ENCODE assay signal across 22 cellular contexts in the genomic region with DNA sequence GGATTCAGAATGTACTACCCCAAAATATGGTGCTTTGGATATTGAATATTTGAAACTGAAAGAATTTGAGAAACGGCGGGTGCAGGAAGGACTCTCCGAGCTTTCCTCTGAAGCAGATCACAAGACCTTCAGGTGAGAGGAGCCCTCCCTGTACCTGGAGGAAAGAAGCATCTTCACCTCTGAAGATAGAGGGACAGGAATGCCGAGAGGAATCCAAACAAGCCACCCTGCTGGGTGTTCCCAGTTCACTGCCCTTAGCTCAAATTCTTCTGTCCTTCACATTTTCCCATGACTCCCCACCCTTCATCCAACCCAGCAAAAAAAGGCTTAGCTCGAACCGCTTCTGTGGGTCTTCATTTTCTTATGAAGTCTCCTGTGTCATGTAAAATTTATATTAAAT. TPM values are rescaled to one million over a fixed set of nuclear protein-coding genes. Genes with fewer than 3 reads are reported as not detected.
A peak's percentile ranks its signal among the peaks of the same experiment; 100 is the strongest.
DNase-seq lines count a peak whose midpoint lies in the region; ATAC-seq and TF ChIP-seq lines count a peak whose summit lies in the region.
"Had no signal": no experiment of that assay in that cellular context is flagged by ENCODE, and none has a peak within 500 bp of the region (broad histone marks: within the 10 kb centered on the region; RNA-seq: fewer than 3 reads in every experiment).

No MANE protein-coding gene starts in this region.

- in situ Hi-C loops in Panc1 (cut with HindIII; ENCODE audit: low pct_unique_long_range_greater_than_20kb, low sequenced_read_pairs), result no loop called here

- no peak overlapping the region for H4K8ac ChIP-seq in mesendoderm (ENCODE audit: low read depth, low read length)

- H3K9me3 ChIP-seq in Panc1 (ENCODE audit: control insufficient read depth, insufficient read depth, low read depth, low read length), result no peaks in the 10 kb centered on the region
- peaks cover 8% of the 10 kb centered on the region for H3K9me3 ChIP-seq in endodermal cell (ENCODE audit: control insufficient read depth, low read length)
- H3K9me3 ChIP-seq in adrenal gland (replicated peaks in 1 of 3), result no peaks in the 10 kb centered on the region
- H3K9me3 ChIP-seq: A549, BE2C had no signal

- no peak for ATAC-seq in Panc1
- ATAC-seq: A549, HCT116 had no signal

- no peak overlapping the region for H4K5ac ChIP-seq in mesendoderm (ENCODE audit: low read length)

- peak overlapping the region; percentile 84 for H3K27ac ChIP-seq in Panc1 (ENCODE audit: low read length)
- no peak overlapping the region for H3K27ac ChIP-seq in endodermal cell (ENCODE audit: low read depth, low read length)
- no peak overlapping the region for H3K27ac ChIP-seq in mesendoderm (ENCODE audit: low read depth, low read length)
- H3K27ac ChIP-seq in adrenal gland, result no peak overlapping the region
- H3K27ac ChIP-seq: BLaER1 treated with 17β-estradiol and CSF1 and Interleukin-3, amounts not matched to agents 10 nM and 100 nM had no signal

- H3K4me3 ChIP-seq in Panc1 (ENCODE audit: low read depth in 2 of 2, low read length in 2 of 2), result no peak overlapping the region
- no peak overlapping the region for H3K4me3 ChIP-seq in endodermal cell (ENCODE audit: low read length)
- no peak overlapping the region for H3K4me3 ChIP-seq in mesendoderm (ENCODE audit: low read length)
- no peak overlapping the region for H3K4me3 ChIP-seq in adrenal gland
- H3K4me3 ChIP-seq: A549; BLaER1 treated with 17β-estradiol and CSF1 and Interleukin-3, amounts not matched to agents 10 nM and 100 nM had no signal

- H3K9ac ChIP-seq in endodermal cell (ENCODE audit: extremely low read depth, low read length, poor library complexity, severe bottlenecking) (no peak overlapping the region), mesendoderm (ENCODE audit: low read length) (no peak overlapping the region)
- H3K9ac ChIP-seq: BLaER1 treated with 17β-estradiol and CSF1 and Interleukin-3, amounts not matched to agents 10 nM and 100 nM had no signal

- CTCF ChIA-PET in Panc1 (lab: Charles Lee), result no interaction called here

- H3K36me3 Mint-ChIP-seq in endodermal cell (ENCODE audit: low read depth) (no peaks in the 10 kb centered on the region), glutamatergic neuron (ENCODE audit: unreplicated experiment) (no peaks in the 10 kb centered on the region)
- H3K36me3 Mint-ChIP-seq: CD8-positive, alpha-beta memory T cell had no signal

- no peak for TF ChIP-seq CTCF in Panc1 (IDR thresholded peaks at IDR 0.05)
- TF ChIP-seq CTCF in endodermal cell (conservative IDR thresholded peaks at IDR 0.05), result no peak
- no peak for TF ChIP-seq CTCF in adrenal gland (IDR thresholded peaks at IDR 0.05)
- no peak for TF ChIP-seq CTCF in glutamatergic neuron (IDR thresholded peaks at IDR 0.05; ENCODE audit: partially characterized antibody, unreplicated experiment)

- H3K27me3 Mint-ChIP-seq in endodermal cell (ENCODE audit: insufficient read depth) (peaks cover 3% of the 10 kb centered on the region), glutamatergic neuron (ENCODE audit: unreplicated experiment) (peaks cover 2% of the 10 kb centered on the region)

- DNase-seq in ELF-1 (ENCODE audit: low read depth, low spot score), result peak; percentile 34
- no peak for DNase-seq in Panc1 (ENCODE audit: low read depth, low spot score)
- peak; percentile 82 for DNase-seq in endodermal cell
- DNase-seq in mesendoderm, result peak; percentile 56
- DNase-seq in adrenal gland, result no peak
- no peak for DNase-seq in epidermal melanocyte (ENCODE audit: insufficient read length, low spot score)
- no peak for DNase-seq in glutamatergic neuron
- DNase-seq: 8988T; ACHN; AML-193; BE2C; CD4-positive, alpha-beta T cell; CD8-positive, alpha-beta memory T cell; DMS 273 treated with DMSO at 0.1 percent for 48 hours; DMS79; EL; GF-D8; H9 had no signal

- H3K36me3 ChIP-seq in Panc1 (ENCODE audit: control insufficient read depth, insufficient read depth, low read length) (no peaks in the 10 kb centered on the region), endodermal cell (ENCODE audit: control insufficient read depth, insufficient read depth, low read length) (no peaks in the 10 kb centered on the region), mesendoderm (ENCODE audit: control insufficient read depth, insufficient read depth, low read length) (no peaks in the 10 kb centered on the region), adrenal gland (replicated peaks in 1 of 2) (no peaks in the 10 kb centered on the region)
- H3K36me3 ChIP-seq: BE2C; BLaER1 treated with 17β-estradiol and CSF1 and Interleukin-3, amounts not matched to agents 10 nM and 100 nM had no signal

- no peak overlapping the region for H2BK5ac ChIP-seq in mesendoderm (ENCODE audit: low read length)

- H3K23ac ChIP-seq in mesendoderm (ENCODE audit: low read length), result no peak overlapping the region

- no TSS peak for BruUV-seq in Panc1 (replicated peaks; lab: Mats Ljungman, UMichigan)

- H3K9me3 Mint-ChIP-seq in endodermal cell, result peaks cover 5% of the 10 kb centered on the region
- peaks cover 3% of the 10 kb centered on the region for H3K9me3 Mint-ChIP-seq in glutamatergic neuron (ENCODE audit: unreplicated experiment)
- H3K9me3 Mint-ChIP-seq: CD4-positive, alpha-beta T cell; CD8-positive, alpha-beta memory T cell had no signal

- peaks cover 38% of the 10 kb centered on the region for H3K4me1 ChIP-seq in Panc1 (ENCODE audit: control insufficient read depth, insufficient read depth, low read length)
- H3K4me1 ChIP-seq in endodermal cell (ENCODE audit: control insufficient read depth, insufficient read depth, low read length), result no peaks in the 10 kb centered on the region
- no peaks in the 10 kb centered on the region for H3K4me1 ChIP-seq in mesendoderm (ENCODE audit: control insufficient read depth, low read depth, low read length)
- H3K4me1 ChIP-seq in adrenal gland (replicated peaks in 1 of 2), result no peaks in the 10 kb centered on the region
- H3K4me1 ChIP-seq: BE2C had no signal

- no peak overlapping the region for H2AK5ac ChIP-seq in mesendoderm (ENCODE audit: low read length)

- H3K4me3 Mint-ChIP-seq in endodermal cell (no peak overlapping the region), glutamatergic neuron (ENCODE audit: unreplicated experiment) (no peak overlapping the region)
- H3K4me3 Mint-ChIP-seq: CD14-positive monocyte; CD4-positive, alpha-beta T cell; CD8-positive, alpha-beta memory T cell; H9 had no signal

- 61 to 67% methylated on average over 4 to 6 of the region's 6 CpGs for WGBS in endodermal cell (ENCODE audit: insufficient coverage in 1 of 2, insufficient read length in 1 of 2), 2 experiments
- WGBS in mesendoderm (ENCODE audit: extremely low coverage, insufficient coverage, low lambda C conversion rate), result no CpG with 5 or more reads among the region's 6 CpGs
- WGBS in adrenal gland, 4 donors, result 54 to 60% (median 55%) methylated on average over 6 of the region's 6 CpGs

- no peak overlapping the region for H3K18ac ChIP-seq in mesendoderm (ENCODE audit: low read length)

- H3K27me3 ChIP-seq in Panc1 (ENCODE audit: control insufficient read depth, insufficient read depth, low read length) (no peaks in the 10 kb centered on the region), endodermal cell (ENCODE audit: control insufficient read depth, insufficient read depth, low read length, poor library complexity, severe bottlenecking) (no peaks in the 10 kb centered on the region), mesendoderm (ENCODE audit: insufficient read depth, low read length, poor library complexity) (no peaks in the 10 kb centered on the region), adrenal gland (peaks cover 8% of the 10 kb centered on the region)
- H3K27me3 ChIP-seq: BE2C; BLaER1 treated with 17β-estradiol and CSF1 and Interleukin-3, amounts not matched to agents 10 nM and 100 nM had no signal

- no peak for TF ChIP-seq POLR2A in adrenal gland (IDR thresholded peaks at IDR 0.05)

- no peaks in the 10 kb centered on the region for H3K79me2 ChIP-seq in mesendoderm (ENCODE audit: control insufficient read depth, insufficient read depth, low read length)

- no peaks in the 10 kb centered on the region for H3K79me1 ChIP-seq in mesendoderm (ENCODE audit: low read length)

- intact Hi-C loops in Panc1 (cut with micrococcal nuclease; ENCODE audit: unreplicated experiment), result no loop called here
- intact Hi-C loops in adrenal gland (cut with DNase I), result no loop called here

- H3K56ac ChIP-seq in mesendoderm (ENCODE audit: low read length), result no peak overlapping the region

- POLR2A ChIA-PET in Panc1 (lab: Charles Lee), result no interaction called here

- H3K4me1 Mint-ChIP-seq in endodermal cell, result peaks cover 7% of the 10 kb centered on the region
- no peaks in the 10 kb centered on the region for H3K4me1 Mint-ChIP-seq in glutamatergic neuron (ENCODE audit: low read depth, unreplicated experiment)
- H3K4me1 Mint-ChIP-seq: CD8-positive, alpha-beta memory T cell had no signal

- no peak overlapping the region for H3K4me2 ChIP-seq in mesendoderm (ENCODE audit: low read length)
- H3K4me2 ChIP-seq: A549 had no signal

- H3K4ac ChIP-seq in mesendoderm (ENCODE audit: low read depth, low read length), result no peak overlapping the region

- no peak overlapping the region for H2BK120ac ChIP-seq in mesendoderm (ENCODE audit: low read depth, low read length)

- no peak overlapping the region for H2BK15ac ChIP-seq in mesendoderm (replicated peaks; ENCODE audit: low read depth)

- peak overlapping the region; percentile 49 for H3K27ac Mint-ChIP-seq in endodermal cell
- H3K27ac Mint-ChIP-seq in glutamatergic neuron (ENCODE audit: unreplicated experiment), result no peak overlapping the region
- H3K27ac Mint-ChIP-seq: CD4-positive, alpha-beta T cell had no signal

RNA-seq across cellular contexts. Expression of a gene that starts 18.2 kb away (rescaled TPM):
- total RNA-seq in Panc1 (2021; ENCODE audit: unreplicated experiment) (507 TPM), endodermal cell (1 to 10 TPM; 2.0 to 2.7 TPM), adrenal gland (under 1 TPM in 6 of 8 donors, not detected in 2; 0.39 to 0.88 (median 0.55) TPM), glutamatergic neuron (ENCODE audit: unreplicated experiment) (0.74 TPM)
- 830 TPM for polyA plus RNA-seq in Panc1 (2012; ENCODE audit: insufficient read length)
- 2.3 TPM for polyA plus RNA-seq in endodermal cell (2013, experiment 1 of 2)
- 2.4 TPM for polyA plus RNA-seq in endodermal cell (2013, experiment 2 of 2)
- 0.65 TPM for polyA plus RNA-seq in mesendoderm (2013, experiment 1 of 2)
- polyA plus RNA-seq in mesendoderm (2013, experiment 2 of 2), result 0.56 TPM
- under 1 TPM; 0.20 to 0.48 (median 0.46) TPM for polyA plus RNA-seq in adrenal gland
- total RNA-seq: CD8-positive, alpha-beta memory T cell had no signal
- polyA plus RNA-seq: CD8-positive, alpha-beta memory T cell had no signal

Comparison
In these comparisons a context has a peak if more than half of its experiments do, and no peak if none do; other contexts are left out.
1. DNase-seq: peak in ELF-1 (single experiment), endodermal cell (single experiment) and mesendoderm (single experiment); none in Panc1 (single experiment), adrenal gland (0 of 7), epidermal melanocyte (single experiment) and glutamatergic neuron (single experiment).
2. RNA of a gene that starts 18.2 kb away (total RNA-seq): 507 TPM in Panc1 (single experiment); 2.0 to 2.7 TPM in endodermal cell, 0.74 TPM in glutamatergic neuron (single experiment) and 0.39 to 0.88 TPM in adrenal gland; every median in the first group is over 100 times any median in the second.